ENCODE assay signal across 21 cellular contexts in genomic region chr4:3334316-3334715, GRCh38. TPM values are rescaled to one million over a fixed set of nuclear protein-coding genes. Genes with fewer than 3 reads are reported as not detected.
DNase-seq lines count a peak whose midpoint lies in the region; ATAC-seq, FAIRE-seq and TF ChIP-seq lines count a peak whose summit lies in the region.
"Had no signal": no experiment of that assay in that cellular context is flagged by ENCODE, and none has a peak within 500 bp of the region (broad histone marks: within the 10 kb centered on the region; RNA-seq: fewer than 3 reads in every experiment).

No MANE protein-coding gene starts in this region.

- CTCF ChIA-PET in GM12878 (lab: Yijun Ruan, JAX), result interaction anchor here (0.7 to 1.5 kb wide), 4 partner anchors 9 to 147 kb away, joined by 3 to 7 read pairs (median 4); no protein-coding TSS in a partner anchor

- WGBS in GM12878 (ENCODE audit: insufficient coverage, insufficient replicate concordance, low lambda C conversion rate, missing lambda C conversion rate), result 0% methylated on average over 3 of the region's 3 CpGs
- 73% methylated on average over 3 of the region's 3 CpGs for WGBS in right cardiac atrium

- H3K27ac ChIP-seq in BLaER1 treated with 17β-estradiol and CSF1 and Interleukin-3, amounts not matched to agents 10 nM and 100 nM, result peak overlapping the region in 9 of 11 experiments; percentile 25 to 68 (median 59); a peak in 13 of 22 replicates
- H3K27ac ChIP-seq in GM12878 (ENCODE audit: control insufficient read depth, insufficient read depth) (no peak overlapping the region), right cardiac atrium (ENCODE audit: low read length) (no peak overlapping the region)

- no peak for TF ChIP-seq POLR2A in GM12878 (IDR thresholded peaks at IDR 0.05; ENCODE audit: low read depth, low read length)

- no peak overlapping the region for H3K4me3 ChIP-seq in BLaER1 treated with 17β-estradiol and CSF1 and Interleukin-3, amounts not matched to agents 10 nM and 100 nM
- H3K4me3 ChIP-seq in GM12878 (no peak overlapping the region), right cardiac atrium (ENCODE audit: low read length) (no peak overlapping the region)

- peak overlapping the region in 6 of 11 experiments; percentile 5 to 40 (median 32); a peak in 7 of 22 replicates for H3K9ac ChIP-seq in BLaER1 treated with 17β-estradiol and CSF1 and Interleukin-3, amounts not matched to agents 10 nM and 100 nM
- H3K9ac ChIP-seq in GM12878 (ENCODE audit: control insufficient read depth, insufficient read depth, low read length), result no peak overlapping the region

- no peaks in the 10 kb centered on the region for H3K27me3 ChIP-seq in BLaER1 treated with 17β-estradiol and CSF1 and Interleukin-3, amounts not matched to agents 10 nM and 100 nM
- H3K27me3 ChIP-seq in GM12878 (replicated peaks in 1 of 2; ENCODE audit: control insufficient read depth in 2 of 2, insufficient read depth in 2 of 2, low read length in 1 of 2), result no peaks in the 10 kb centered on the region
- H3K27me3 ChIP-seq in right cardiac atrium (ENCODE audit: control insufficient read depth, insufficient read depth), result no peaks in the 10 kb centered on the region
- H3K27me3 ChIP-seq: BE2C had no signal

- in situ Hi-C loops in GM12878 (cut with MboI), result no loop called here

- peaks cover 44 to 92% (median 82%) of the 10 kb centered on the region in 10 experiments for H3K4me1 ChIP-seq in BLaER1 treated with 17β-estradiol and CSF1 and Interleukin-3, amounts not matched to agents 10 nM and 100 nM
- peaks cover 5% of the 10 kb centered on the region for H3K4me1 ChIP-seq in GM12878 (ENCODE audit: control insufficient read depth, insufficient read depth, low read length)
- H3K4me1 ChIP-seq in right cardiac atrium (ENCODE audit: control insufficient read depth, insufficient read depth, low read length), result no peaks in the 10 kb centered on the region
- H3K4me1 ChIP-seq: BE2C, Caco-2 had no signal

- H2AFZ ChIP-seq in GM12878 (ENCODE audit: control insufficient read depth, low read depth, low read length), result no peak overlapping the region

- TF ChIP-seq CTCF in GM12878 (IDR thresholded peaks at IDR 0.05 in 2 of 3, conservative IDR thresholded peaks at IDR 0.05 in 1 of 3; ENCODE audit: control insufficient read depth in 2 of 3, extremely low read depth in 1 of 3, insufficient read depth in 1 of 3, low read depth in 3 of 3, low read length in 3 of 3), result no peak

- FAIRE-seq in GM18507 (lab: Jason Lieb, UNC) (peak; percentile 29), GM12878 (lab: Jason Lieb, UNC) (no peak)
- FAIRE-seq: A204.1, D721Med, GM12892 had no signal

- no peak for TF ChIP-seq EP300 in GM12878 (IDR thresholded peaks at IDR 0.05; ENCODE audit: borderline replicate concordance in 1 of 2, control insufficient read depth in 1 of 2, low read depth in 2 of 2, low read length in 2 of 2)

- no peaks in the 10 kb centered on the region for H3K79me2 ChIP-seq in GM12878 (ENCODE audit: control insufficient read depth, insufficient read depth, low read length)

- RAD21 ChIA-PET in GM12878 (lab: Charles Lee; ENCODE audit: unreplicated experiment), result interaction anchor here (1.0 kb wide), 1 partner anchor 14 kb away, joined by 3 read pairs; no protein-coding TSS in a partner anchor

- ATAC-seq in GM12878 (peak; percentile 48; the same call in 2 of the 3 replicates), right cardiac atrium (no peak), GM19395 (IDR thresholded peaks at IDR 0.05; ENCODE audit: unreplicated experiment) (no peak)

- peak overlapping the region; percentile 57 to 85 (median 81); a peak in 20 of 22 replicates for H3K4me2 ChIP-seq in BLaER1 treated with 17β-estradiol and CSF1 and Interleukin-3, amounts not matched to agents 10 nM and 100 nM
- H3K4me2 ChIP-seq in GM12878 (ENCODE audit: control insufficient read depth, insufficient read depth), result peak overlapping the region; percentile 48; the same call in 1 of the 2 replicates

- H4K20me1 ChIP-seq in BLaER1 treated with 17β-estradiol and CSF1 and Interleukin-3, amounts not matched to agents 10 nM and 100 nM, result peaks cover 0 to 98% (median 79%) of the 10 kb centered on the region in 11 experiments; a peak in 20 of 22 replicates
- H4K20me1 ChIP-seq in GM12878 (ENCODE audit: control insufficient read depth, insufficient read depth), result no peaks in the 10 kb centered on the region

- no TSS peak for BruUV-seq in GM12878 (replicated peaks; lab: Mats Ljungman, UMichigan)

- H3K36me3 ChIP-seq in BLaER1 treated with 17β-estradiol and CSF1 and Interleukin-3, amounts not matched to agents 10 nM and 100 nM, result peaks cover 0 to 34% (median 9%) of the 10 kb centered on the region in 11 experiments; a peak in 11 of 22 replicates
- H3K36me3 ChIP-seq in GM12878 (ENCODE audit: control insufficient read depth in 2 of 2, insufficient read depth in 2 of 2, low read length in 1 of 2), result no peaks in the 10 kb centered on the region
- H3K36me3 ChIP-seq: BE2C had no signal

- POLR2A ChIA-PET in GM12878 (lab: Charles Lee), result no interaction called here

- no peaks in the 10 kb centered on the region for H3K9me3 ChIP-seq in BLaER1 treated with 17β-estradiol and CSF1 and Interleukin-3, amounts not matched to agents 10 nM and 100 nM (replicated peaks in 1 of 11)
- H3K9me3 ChIP-seq in GM12878 (replicated peaks; ENCODE audit: control insufficient read depth, insufficient read depth, low read length), result no peaks in the 10 kb centered on the region
- H3K9me3 ChIP-seq in right cardiac atrium (ENCODE audit: control insufficient read depth, low read length), result no peaks in the 10 kb centered on the region
- H3K9me3 ChIP-seq: BE2C, Caco-2 had no signal

- SMC1A ChIA-PET in GM12878 (lab: Charles Lee; ENCODE audit: uncharacterized antibody, unreplicated experiment), result interaction anchor here (1.1 to 2.1 kb wide), 10 partner anchors 10 to 227 kb away, joined by 3 to 9 read pairs (median 3); no protein-coding TSS in a partner anchor

- intact Hi-C loops in GM12878 (cut with micrococcal nuclease; ENCODE audit: unreplicated experiment), result no loop called here
- intact Hi-C loops in right cardiac atrium (cut with DNase I), result no loop called here

- DNase-seq in GM18507 (ENCODE audit: extremely low spot score, insufficient read length, low read depth) (no peak), GM12878 (ENCODE audit: low read depth, low spot score) (no peak), COLO829 (ENCODE audit: low spot score) (no peak), right cardiac atrium (no peak), NCI-H1694 (lab: John Stamatoyannopoulos, UW) (no peak)
- DNase-seq: 8988T; ACHN; BE2C; C1 segment of cervical spinal cord; Caco-2; Calu3; CD4-positive, alpha-beta memory T cell; CD4-positive, CD25-positive, alpha-beta regulatory T cell; CD8-positive, alpha-beta memory T cell; DMS79 treated with DMSO at 0.1 percent for 48 hours; GF-D8 had no signal

- TF ChIP-seq RAD21 in GM12878 (IDR thresholded peaks at IDR 0.05; ENCODE audit: insufficient read depth, low read depth, low read length), result no peak

TF ChIP-seq in GM12878, 131 proteins besides CTCF, POLR2A, EP300 and RAD21 (continues in another document):
- TF ChIP-seq NFIC (IDR thresholded peaks at IDR 0.05; ENCODE audit: low read depth, low read length), result 0 out of 2 replicates have a peak, but pooled peaks have one; percentile 13
- TF ChIP-seq PAX5 (IDR thresholded peaks at IDR 0.05; ENCODE audit: borderline replicate concordance, low read depth, low read length), result no peak
- TF ChIP-seq RELB (IDR thresholded peaks at IDR 0.05; ENCODE audit: low read depth), result 0 out of 2 replicates have a peak, but pooled peaks have one; percentile 24

RNA-seq across cellular contexts. Expression of gene RGS12, which starts 41.5 kb away (rescaled TPM):
- 15.5 and 31.9 TPM in 2 replicates for total RNA-seq in GM12878 (2013; cell fraction: nucleolus; rRNA removed)
- total RNA-seq in GM12878 (2014; rRNA removed), result 0.51 and 0.76 TPM in 2 replicates
- 0.41 and 1.1 TPM in 2 replicates for total RNA-seq in GM12878 (2014; rRNA removed; fragmentation: Illumina TruSeq; extraction: Trizol)
- total RNA-seq in GM12878 (2021), result 0.85 and 2.2 TPM in 2 replicates
- polyA plus RNA-seq in GM12878 (2011; ENCODE audit: low read depth), result 0.96 TPM
- polyA plus RNA-seq in GM12878 (2011; rRNA removed), result 0.37 and 0.39 TPM in 2 replicates
- 0.13 and 0.90 TPM in 2 replicates for polyA plus RNA-seq in GM12878 (2011; cell fraction: cytosol; rRNA removed)
- 2.2 and 2.7 TPM in 2 replicates for polyA plus RNA-seq in GM12878 (2011; cell fraction: nucleus; rRNA removed)
- polyA plus RNA-seq in GM12878 (2012), result 2.4 and 2.6 TPM in 2 replicates
- polyA plus RNA-seq in GM12878 (2014; fragmentation: Illumina TruSeq; extraction: Trizol), result 0.06 and 0.40 TPM in 2 replicates
- polyA plus RNA-seq in GM12878 (2014; fragmentation: Nextera tagmentation; extraction: Ambion mirVana), result under 1 TPM; 0.02 to 0.07 TPM
- 0.28 and 0.96 TPM in 2 replicates for polyA plus RNA-seq in GM12878 (2014; rRNA removed)
- polyA plus RNA-seq in GM12878 (2016; fragmentation: Nextera tagmentation; extraction: Ambion mirVana), result 1 to 10 TPM in 1 of 2 experiments, under 1 TPM in 1; 0.99 to 1.2 TPM
- polyA minus RNA-seq in GM12878 (2011; rRNA and poly(A)+ RNA removed), result 0.22 and 0.98 TPM in 2 replicates
- 0.53 TPM in 1 of 2 replicates, not detected in the other for polyA minus RNA-seq in GM12878 (2011; cell fraction: cytosol; rRNA and poly(A)+ RNA removed)
- 1.7 and 1.8 TPM in 2 replicates for polyA minus RNA-seq in GM12878 (2011; cell fraction: nucleus; rRNA and poly(A)+ RNA removed)
- total RNA-seq in right cardiac atrium, result 10 to 100 TPM; 11.6 to 18.2 (median 14.6) TPM
- polyA plus RNA-seq in right cardiac atrium, result 20.8 TPM

Comparison
In these comparisons a context has a peak if more than half of its experiments do, and no peak if none do; other contexts are left out.
1. H3K27ac ChIP-seq: peak in BLaER1 treated with 17β-estradiol and CSF1 and Interleukin-3, amounts not matched to agents 10 nM and 100 nM (9 of 11); none in GM12878 (single experiment) and right cardiac atrium (single experiment).